ENCODE assay signal across 7 cellular contexts in genomic region chr10:126878594-126878993, GRCh38. TPM values are rescaled to one million over a fixed set of nuclear protein-coding genes. Genes with fewer than 3 reads are reported as not detected.
"Had no signal": no experiment of that assay in that cellular context is flagged by ENCODE, and none has a peak within 500 bp of the region (broad histone marks: within the 10 kb centered on the region; RNA-seq: fewer than 3 reads in every experiment).

No MANE protein-coding gene starts in this region.

- H3K4me3 ChIP-seq: K562 had no signal

- ATAC-seq: HepG2, K562 had no signal

- FAIRE-seq: HepG2, K562 had no signal

- DNase-seq: IMR-90, KBM-7, KG1 had no signal

- H3K27ac ChIP-seq: HL-60 had no signal

RNA-seq across cellular contexts. Expression of gene DOCK1, which starts 26.6 kb away (rescaled TPM):
- polyA plus RNA-seq: IgD-negative memory B cell, K562 had no signal
